ENCODE assay signal across 18 cellular contexts in the genomic region with DNA sequence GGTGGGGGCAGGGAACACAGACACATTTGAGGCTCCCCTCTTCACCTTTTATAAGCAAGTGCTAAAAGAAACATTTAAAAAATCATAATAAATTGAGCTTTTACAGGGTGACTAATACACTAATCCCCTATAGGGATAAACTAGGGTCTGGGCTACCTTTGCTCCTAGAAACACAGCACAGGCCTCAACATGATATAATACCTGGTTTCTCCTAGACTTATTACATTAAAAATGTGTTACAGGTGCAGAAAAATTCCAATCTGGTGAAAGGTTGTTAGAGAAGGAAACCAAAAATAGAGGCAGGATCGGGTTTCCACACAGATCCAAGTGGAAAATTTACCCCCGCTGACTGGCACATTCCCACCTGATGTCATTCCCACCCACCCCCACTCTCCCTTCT.
DNase-seq lines count a peak whose midpoint lies in the region; ATAC-seq and TF ChIP-seq lines count a peak whose summit lies in the region.
"Had no signal": no experiment of that assay in that cellular context is flagged by ENCODE, and none has a peak within 500 bp of the region (broad histone marks: within the 10 kb centered on the region; RNA-seq: fewer than 3 reads in every experiment).

No MANE protein-coding gene starts in this region.

- no peak for TF ChIP-seq CTCF in GM23338 (conservative IDR thresholded peaks at IDR 0.05; ENCODE audit: low read depth in 2 of 2)
- TF ChIP-seq CTCF in RWPE1 (conservative IDR thresholded peaks at IDR 0.05; ENCODE audit: low read depth), result no peak
- no peak for TF ChIP-seq CTCF in epithelial cell of esophagus (IDR thresholded peaks at IDR 0.05; ENCODE audit: insufficient read depth, low read depth, low read length, missing control alignments)
- no peak for TF ChIP-seq CTCF in tibial nerve (IDR thresholded peaks at IDR 0.05)

- POLR2A ChIA-PET in RWPE1 (lab: Yijun Ruan, JAX; ENCODE audit: low non-redundant PET), result no interaction called here

- H3K79me2 ChIP-seq in GM23338 (replicated peaks; ENCODE audit: insufficient read depth), result no peaks in the 10 kb centered on the region

- H3K4me1 Mint-ChIP-seq in GM23338, result no peaks in the 10 kb centered on the region; the same call in 2 of the 3 replicates
- H3K4me1 Mint-ChIP-seq: B cell; CD4-positive, CD25-positive, alpha-beta regulatory T cell; H9 had no signal

- WGBS in tibial nerve, 2 donors, result 80 to 82% methylated on average over 2 of the region's 2 CpGs

- H2AFZ ChIP-seq in GM23338, result peak overlapping the region; percentile 63; the same call in 1 of the 2 replicates
- H2AFZ ChIP-seq: GM23248 had no signal

- no peak for DNase-seq in GM23338 (ENCODE audit: low spot score)
- peak; percentile 41 for DNase-seq in RWPE1 (ENCODE audit: low spot score)
- peak; percentile 0 for DNase-seq in epithelial cell of esophagus (ENCODE audit: low read depth)
- no peak for DNase-seq in middle frontal gyrus (ENCODE audit: extremely low spot score, low spot score)
- no peak for DNase-seq in tibial nerve (ENCODE audit: low spot score in 2 of 2)
- DNase-seq: Caco-2; CD4-positive, CD25-positive, alpha-beta regulatory T cell; CD8-positive, alpha-beta T cell; DMS153; DND-41; GM23248; H9 had no signal

- no peak overlapping the region for H3K4me2 ChIP-seq in GM23338
- H3K4me2 ChIP-seq: BLaER1 had no signal

- H3K9me3 Mint-ChIP-seq in GM23338, result peaks cover 8% of the 10 kb centered on the region

- no peak overlapping the region for H3K4me3 ChIP-seq in GM23338
- no peak overlapping the region for H3K4me3 ChIP-seq in epithelial cell of esophagus (ENCODE audit: low read length)
- H3K4me3 ChIP-seq in tibial nerve, result no peak overlapping the region
- H3K4me3 ChIP-seq: BLaER1, GM23248 had no signal

- no peaks in the 10 kb centered on the region for H3K4me1 ChIP-seq in GM23338 (ENCODE audit: insufficient read depth)
- H3K4me1 ChIP-seq in tibial nerve, result no peaks in the 10 kb centered on the region
- H3K4me1 ChIP-seq: BLaER1, Caco-2 had no signal

- H3K27ac Mint-ChIP-seq in GM23338, result no peak overlapping the region
- H3K27ac Mint-ChIP-seq: B cell; CD4-positive, CD25-positive, alpha-beta regulatory T cell; CD8-positive, alpha-beta T cell had no signal

- H3K9me2 ChIP-seq in GM23338 (ENCODE audit: insufficient read depth), result peaks cover 9% of the 10 kb centered on the region

- H3K27ac ChIP-seq in GM23338 (ENCODE audit: low read depth) (no peak overlapping the region), RWPE1 (no peak overlapping the region), tibial nerve (no peak overlapping the region)
- H3K27ac ChIP-seq: 22Rv1, BLaER1, C4-2B, GM23248 had no signal

- CTCF ChIA-PET in RWPE1 (lab: Yijun Ruan, JAX), result no interaction called here

- H3K36me3 Mint-ChIP-seq in GM23338 (ENCODE audit: low read depth), result 0 out of 3 replicates have a peak, but pooled peaks cover 6% of the 10 kb centered on the region
- H3K36me3 Mint-ChIP-seq: CD4-positive, CD25-positive, alpha-beta regulatory T cell; CD8-positive, alpha-beta T cell had no signal

- H3F3A ChIP-seq in GM23338 (replicated peaks; ENCODE audit: low read depth), result no peaks in the 10 kb centered on the region

- H3K4me3 Mint-ChIP-seq in GM23338, result no peak overlapping the region
- H3K4me3 Mint-ChIP-seq: B cell; CD4-positive, CD25-positive, alpha-beta regulatory T cell; CD8-positive, alpha-beta T cell; H9 had no signal

- H3K9me3 ChIP-seq in tibial nerve, result peaks cover 0 to 8% (median 0%) of the 10 kb centered on the region in 4 donors

- TF ChIP-seq EP300 in tibial nerve (IDR thresholded peaks at IDR 0.05), result no peak

- TF ChIP-seq POLR2A in tibial nerve (IDR thresholded peaks at IDR 0.05), result no peak

- H3K36me3 ChIP-seq in GM23338 (ENCODE audit: insufficient read depth), result no peaks in the 10 kb centered on the region
- no peaks in the 10 kb centered on the region for H3K36me3 ChIP-seq in tibial nerve
- H3K36me3 ChIP-seq: BLaER1 had no signal

- ATAC-seq in GM23338 (no peak), GM21619 (IDR thresholded peaks at IDR 0.05; ENCODE audit: unreplicated experiment) (no peak)
- ATAC-seq: CD8-positive, alpha-beta T cell; HCT116 had no signal

- H3K27me3 Mint-ChIP-seq in GM23338 (ENCODE audit: insufficient read depth, low read depth, poor library complexity), result peaks cover 1% of the 10 kb centered on the region

- no peaks in the 10 kb centered on the region for H4K20me1 ChIP-seq in GM23338 (replicated peaks; ENCODE audit: insufficient read depth)
- H4K20me1 ChIP-seq: BLaER1 had no signal

- H3K27me3 ChIP-seq in GM23338 (ENCODE audit: insufficient read depth) (no peaks in the 10 kb centered on the region), tibial nerve (no peaks in the 10 kb centered on the region)
- H3K27me3 ChIP-seq: BLaER1 had no signal

TF ChIP-seq in GM23338, 12 proteins besides CTCF, POLR2A, EP300 and RAD21 (continues in another document):
- TF ChIP-seq, protein P1, sequence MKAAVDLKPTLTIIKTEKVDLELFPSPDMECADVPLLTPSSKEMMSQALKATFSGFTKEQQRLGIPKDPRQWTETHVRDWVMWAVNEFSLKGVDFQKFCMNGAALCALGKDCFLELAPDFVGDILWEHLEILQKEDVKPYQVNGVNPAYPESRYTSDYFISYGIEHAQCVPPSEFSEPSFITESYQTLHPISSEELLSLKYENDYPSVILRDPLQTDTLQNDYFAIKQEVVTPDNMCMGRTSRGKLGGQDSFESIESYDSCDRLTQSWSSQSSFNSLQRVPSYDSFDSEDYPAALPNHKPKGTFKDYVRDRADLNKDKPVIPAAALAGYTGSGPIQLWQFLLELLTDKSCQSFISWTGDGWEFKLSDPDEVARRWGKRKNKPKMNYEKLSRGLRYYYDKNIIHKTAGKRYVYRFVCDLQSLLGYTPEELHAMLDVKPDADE (IDR thresholded peaks at IDR 0.05), result no peak
- TF ChIP-seq STAT1 (IDR thresholded peaks at IDR 0.05; ENCODE audit: unreplicated experiment), result no peak
- no peak for TF ChIP-seq POLR2AphosphoS5 (IDR thresholded peaks at IDR 0.05; ENCODE audit: low read depth)
- TF ChIP-seq, protein P2, sequence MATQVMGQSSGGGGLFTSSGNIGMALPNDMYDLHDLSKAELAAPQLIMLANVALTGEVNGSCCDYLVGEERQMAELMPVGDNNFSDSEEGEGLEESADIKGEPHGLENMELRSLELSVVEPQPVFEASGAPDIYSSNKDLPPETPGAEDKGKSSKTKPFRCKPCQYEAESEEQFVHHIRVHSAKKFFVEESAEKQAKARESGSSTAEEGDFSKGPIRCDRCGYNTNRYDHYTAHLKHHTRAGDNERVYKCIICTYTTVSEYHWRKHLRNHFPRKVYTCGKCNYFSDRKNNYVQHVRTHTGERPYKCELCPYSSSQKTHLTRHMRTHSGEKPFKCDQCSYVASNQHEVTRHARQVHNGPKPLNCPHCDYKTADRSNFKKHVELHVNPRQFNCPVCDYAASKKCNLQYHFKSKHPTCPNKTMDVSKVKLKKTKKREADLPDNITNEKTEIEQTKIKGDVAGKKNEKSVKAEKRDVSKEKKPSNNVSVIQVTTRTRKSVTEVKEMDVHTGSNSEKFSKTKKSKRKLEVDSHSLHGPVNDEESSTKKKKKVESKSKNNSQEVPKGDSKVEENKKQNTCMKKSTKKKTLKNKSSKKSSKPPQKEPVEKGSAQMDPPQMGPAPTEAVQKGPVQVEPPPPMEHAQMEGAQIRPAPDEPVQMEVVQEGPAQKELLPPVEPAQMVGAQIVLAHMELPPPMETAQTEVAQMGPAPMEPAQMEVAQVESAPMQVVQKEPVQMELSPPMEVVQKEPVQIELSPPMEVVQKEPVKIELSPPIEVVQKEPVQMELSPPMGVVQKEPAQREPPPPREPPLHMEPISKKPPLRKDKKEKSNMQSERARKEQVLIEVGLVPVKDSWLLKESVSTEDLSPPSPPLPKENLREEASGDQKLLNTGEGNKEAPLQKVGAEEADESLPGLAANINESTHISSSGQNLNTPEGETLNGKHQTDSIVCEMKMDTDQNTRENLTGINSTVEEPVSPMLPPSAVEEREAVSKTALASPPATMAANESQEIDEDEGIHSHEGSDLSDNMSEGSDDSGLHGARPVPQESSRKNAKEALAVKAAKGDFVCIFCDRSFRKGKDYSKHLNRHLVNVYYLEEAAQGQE (IDR thresholded peaks at IDR 0.05; ENCODE audit: unreplicated experiment), result no peak
- TF ChIP-seq EZH2 (IDR thresholded peaks at IDR 0.05; ENCODE audit: low read depth, unreplicated experiment), result no peak
- no peak for TF ChIP-seq NANOG (IDR thresholded peaks at IDR 0.05; ENCODE audit: borderline replicate concordance)
- TF ChIP-seq CREB1 (CRISPR knock-in tag; IDR thresholded peaks at IDR 0.05; ENCODE audit: low read depth), result no peak
- no peak for TF ChIP-seq ZNF331 (CRISPR knock-in tag; IDR thresholded peaks at IDR 0.05; ENCODE audit: low read depth)
- no peak for TF ChIP-seq EZH2phosphoT487 (IDR thresholded peaks at IDR 0.05; ENCODE audit: unreplicated experiment)
- no peak for TF ChIP-seq JUNB (IDR thresholded peaks at IDR 0.05; ENCODE audit: unreplicated experiment)
- TF ChIP-seq ZNF114 (CRISPR knock-in tag; IDR thresholded peaks at IDR 0.05), result no peak

Comparison
In these comparisons a context has a peak if more than half of its experiments do, and no peak if none do; other contexts are left out.
1. DNase-seq: peak in RWPE1 (single experiment) and epithelial cell of esophagus (single experiment); none in GM23338 (single experiment), middle frontal gyrus (single experiment) and tibial nerve (0 of 2).